In genomic region chr15:66038387-66039116, GRCh38 we compare ENCODE assay signal across 1 cellular context.
A peak's percentile ranks its signal among the peaks of the same experiment; 100 is the strongest.
TF ChIP-seq lines count a peak whose summit lies in the region.

No MANE protein-coding gene starts in this region.

TF ChIP-seq in HEK293, 187 proteins besides CTCF, POLR2A, EP300 and RAD21 (continued from another document):
- TF ChIP-seq YY1 (tag by site-specific recombination; IDR thresholded peaks at IDR 0.05) (0 out of 2 replicates have a peak, but pooled peaks have one; percentile 33), ZNF549 (tag by site-specific recombination; IDR thresholded peaks at IDR 0.05) (no peak), ZBTB8A (tag by site-specific recombination; IDR thresholded peaks at IDR 0.05) (peak; percentile 61), GLIS1 (tag by site-specific recombination; IDR thresholded peaks at IDR 0.05) (peak; percentile 9; the same call in 1 of the 2 replicates), REPIN1 (tag by site-specific recombination; IDR thresholded peaks at IDR 0.05; ENCODE audit: low read depth) (0 out of 2 replicates have a peak, but pooled peaks have one; percentile 28), PRDM6 (tag by site-specific recombination; IDR thresholded peaks at IDR 0.05) (peak; percentile 59; the same call in 1 of the 2 replicates), SCRT2 (tag by site-specific recombination; IDR thresholded peaks at IDR 0.05) (peak; percentile 85), ZSCAN30 (tag by site-specific recombination; IDR thresholded peaks at IDR 0.05) (0 out of 2 replicates have a peak, but pooled peaks have one; percentile 29), ZFP3 (tag by site-specific recombination; IDR thresholded peaks at IDR 0.05; ENCODE audit: low read depth) (no peak), SP3 (tag by site-specific recombination; IDR thresholded peaks at IDR 0.05) (no peak), ZBTB10 (tag by site-specific recombination; IDR thresholded peaks at IDR 0.05) (no peak), TRIM28 (IDR thresholded peaks at IDR 0.05; ENCODE audit: borderline replicate concordance, low read length) (peak; percentile 25; the same call in 1 of the 2 replicates)
- TF ChIP-seq, protein P1, sequence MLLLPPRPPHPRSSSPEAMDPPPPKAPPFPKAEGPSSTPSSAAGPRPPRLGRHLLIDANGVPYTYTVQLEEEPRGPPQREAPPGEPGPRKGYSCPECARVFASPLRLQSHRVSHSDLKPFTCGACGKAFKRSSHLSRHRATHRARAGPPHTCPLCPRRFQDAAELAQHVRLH (tag by site-specific recombination; IDR thresholded peaks at IDR 0.05), result peak; percentile 71
